ENCODE assay signal across 1 cellular context in the genomic region with DNA sequence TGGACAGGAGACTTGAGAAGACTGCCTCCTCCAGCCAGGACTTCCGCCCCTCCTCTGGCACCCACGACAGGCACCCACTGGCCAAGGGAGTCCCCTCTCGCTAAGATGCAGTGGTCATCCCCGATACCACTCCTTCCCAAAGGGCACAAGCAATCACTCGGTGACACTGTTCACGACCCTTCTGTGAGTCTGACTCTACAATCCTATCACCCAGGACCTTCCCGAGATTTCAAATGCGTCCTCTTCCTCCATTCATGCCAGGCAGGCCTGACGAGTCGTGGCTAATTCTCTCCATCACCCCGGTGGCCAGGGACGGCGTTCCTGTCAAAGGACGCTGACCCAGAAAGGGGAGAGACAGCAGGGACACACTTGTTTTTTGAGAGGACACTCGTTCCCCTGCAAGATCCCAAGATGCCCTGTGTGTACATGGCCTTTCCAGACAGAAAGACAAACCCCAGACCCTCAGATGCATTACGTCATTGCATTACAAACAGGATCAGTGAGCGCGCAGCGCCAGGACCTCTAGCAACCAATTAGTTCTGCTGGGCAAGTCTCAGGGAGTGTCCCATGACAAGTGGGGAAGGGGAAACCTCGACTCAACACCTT.
TF ChIP-seq lines count a peak whose summit lies in the region.

No MANE protein-coding gene starts in this region.

TF ChIP-seq in WTC11, 78 proteins besides CTCF, POLR2A, EP300 and RAD21:
- TF ChIP-seq, protein P1, sequence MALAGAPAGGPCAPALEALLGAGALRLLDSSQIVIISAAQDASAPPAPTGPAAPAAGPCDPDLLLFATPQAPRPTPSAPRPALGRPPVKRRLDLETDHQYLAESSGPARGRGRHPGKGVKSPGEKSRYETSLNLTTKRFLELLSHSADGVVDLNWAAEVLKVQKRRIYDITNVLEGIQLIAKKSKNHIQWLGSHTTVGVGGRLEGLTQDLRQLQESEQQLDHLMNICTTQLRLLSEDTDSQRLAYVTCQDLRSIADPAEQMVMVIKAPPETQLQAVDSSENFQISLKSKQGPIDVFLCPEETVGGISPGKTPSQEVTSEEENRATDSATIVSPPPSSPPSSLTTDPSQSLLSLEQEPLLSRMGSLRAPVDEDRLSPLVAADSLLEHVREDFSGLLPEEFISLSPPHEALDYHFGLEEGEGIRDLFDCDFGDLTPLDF (CRISPR knock-in tag; IDR thresholded peaks at IDR 0.05), result no peak
